17 cellular contexts compared by ENCODE assay signal in the genomic region with DNA sequence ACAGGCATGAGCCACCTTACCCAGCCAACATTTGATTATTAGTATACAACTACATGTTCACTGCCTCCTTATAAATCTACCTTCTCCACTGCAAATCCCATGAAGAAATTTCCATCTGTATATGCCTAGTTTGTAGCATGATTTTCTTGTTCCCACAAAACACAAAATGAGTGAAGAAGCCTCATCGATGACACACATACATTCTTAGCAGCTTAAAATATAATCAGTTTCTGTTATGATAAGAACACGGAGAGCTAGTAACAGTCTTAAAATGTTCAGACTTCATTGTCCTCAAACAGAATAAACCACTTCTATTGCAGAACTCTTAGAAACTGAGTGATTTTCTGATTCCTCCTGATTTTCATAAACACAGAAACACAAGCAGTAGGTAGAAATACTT.
DNase-seq lines count a peak whose midpoint lies in the region; ATAC-seq and TF ChIP-seq lines count a peak whose summit lies in the region.
"Had no signal": no experiment of that assay in that cellular context is flagged by ENCODE, and none has a peak within 500 bp of the region (broad histone marks: within the 10 kb centered on the region; RNA-seq: fewer than 3 reads in every experiment).

No MANE protein-coding gene starts in this region.

- H3K4me3 ChIP-seq in IMR-90 (ENCODE audit: insufficient read depth, low read depth, low read length) (no peak overlapping the region), OCI-LY7 (ENCODE audit: low read depth, low read length, poor library complexity, severe bottlenecking) (no peak overlapping the region), hepatocyte (no peak overlapping the region)

- H3K9me2 ChIP-seq in OCI-LY7 (ENCODE audit: insufficient read depth, low read length) (no peaks in the 10 kb centered on the region), hepatocyte (replicated peaks; ENCODE audit: insufficient read depth) (no peaks in the 10 kb centered on the region)

- H3K9me3 ChIP-seq in IMR-90 (ENCODE audit: control insufficient read depth, insufficient read depth, low read length) (no peaks in the 10 kb centered on the region), OCI-LY7 (ENCODE audit: low read length) (peaks cover 6% of the 10 kb centered on the region; the same call in 1 of the 2 replicates), hepatocyte (ENCODE audit: low read depth) (no peaks in the 10 kb centered on the region)

- in situ Hi-C loops in IMR-90 (cut with MboI; ENCODE audit: low sequenced_read_pairs): no loop called here

- no peak overlapping the region for H2BK15ac ChIP-seq in IMR-90 (ENCODE audit: low read depth, low read length)

- BruUV-seq in IMR-90 (replicated peaks; lab: Mats Ljungman, UMichigan): no TSS peak
- BruUV-seq in OCI-LY7 (replicated peaks; lab: Mats Ljungman, UMichigan): no TSS peak

- H3K18ac ChIP-seq in IMR-90 (ENCODE audit: low read depth, low read length): no peak overlapping the region

- H3K79me2 ChIP-seq in OCI-LY7 (ENCODE audit: insufficient read depth, low read depth, low read length) (no peaks in the 10 kb centered on the region), hepatocyte (no peaks in the 10 kb centered on the region)

- H3K4me2 ChIP-seq in IMR-90 (ENCODE audit: low read depth, low read length) (no peak overlapping the region; the same call in 1 of the 2 replicates), OCI-LY7 (ENCODE audit: low read length) (no peak overlapping the region), hepatocyte (no peak overlapping the region)

- no CpG with 5 or more reads among the region's 2 CpGs for WGBS in IMR-90 (ENCODE audit: extremely low coverage in 2 of 2, insufficient read length in 1 of 2), 2 experiments
- WGBS in hepatocyte (ENCODE audit: low lambda C conversion rate, missing lambda C conversion rate): 78% methylated on average over 2 of the region's 2 CpGs

- no peak overlapping the region for H2AFZ ChIP-seq in IMR-90 (replicated peaks; ENCODE audit: low read length, poor library complexity)
- H2AFZ ChIP-seq in OCI-LY7 (ENCODE audit: low read length): peak overlapping the region; percentile 73; the same call in 1 of the 2 replicates
- H2AFZ ChIP-seq in hepatocyte: no peak overlapping the region

- POLR2A ChIA-PET in IMR-90 (lab: Charles Lee; ENCODE audit: unreplicated experiment) (no interaction called here), OCI-LY7 (lab: Charles Lee) (interaction anchor here (0.9 to 1.2 kb wide), 2 partner anchors 11 to 16 kb away, joined by 3 read pairs; no protein-coding TSS in a partner anchor)

- no peaks in the 10 kb centered on the region for H3K9me1 ChIP-seq in IMR-90 (ENCODE audit: insufficient read depth, low read length)

- TF ChIP-seq POLR2A in IMR-90 (IDR thresholded peaks at IDR 0.05; ENCODE audit: low read depth, low read length): no peak

- TF ChIP-seq RAD21 in IMR-90 (IDR thresholded peaks at IDR 0.05; ENCODE audit: low read length): no peak

- H4K5ac ChIP-seq in IMR-90 (ENCODE audit: low read depth, low read length): no peak overlapping the region

- H3K36me3 ChIP-seq in IMR-90 (ENCODE audit: control insufficient read depth, insufficient read depth, low read length): no peaks in the 10 kb centered on the region
- peaks cover 7% of the 10 kb centered on the region for H3K36me3 ChIP-seq in OCI-LY7 (ENCODE audit: insufficient read depth, low read length)
- no peaks in the 10 kb centered on the region for H3K36me3 ChIP-seq in hepatocyte (replicated peaks; ENCODE audit: insufficient read depth, low read depth)

- no peak overlapping the region for H3K23ac ChIP-seq in IMR-90 (ENCODE audit: low read depth, low read length)

- CTCF ChIA-PET in IMR-90 (lab: Yijun Ruan, JAX) (no interaction called here), OCI-LY7 (lab: Charles Lee; ENCODE audit: unreplicated experiment) (no interaction called here)

- H3K36me3 Mint-ChIP-seq in chondrocyte (ENCODE audit: low read depth): no peaks in the 10 kb centered on the region
- H3K36me3 Mint-ChIP-seq in effector memory CD8-positive, alpha-beta T cell (ENCODE audit: insufficient read depth): no peaks in the 10 kb centered on the region
- H3K36me3 Mint-ChIP-seq: IgD-negative memory B cell had no signal

- no peak overlapping the region for H2BK5ac ChIP-seq in IMR-90 (ENCODE audit: low read depth, low read length, poor library complexity, severe bottlenecking)

- no peak overlapping the region for H4K8ac ChIP-seq in IMR-90 (ENCODE audit: low read depth in 2 of 2, low read length in 2 of 2)

- no peak overlapping the region for H3K4ac ChIP-seq in IMR-90 (ENCODE audit: low read depth, low read length)

- no peak overlapping the region for H4K91ac ChIP-seq in IMR-90 (ENCODE audit: insufficient read depth, low read depth, low read length)

- no peak for TF ChIP-seq CTCF in IMR-90 (conservative IDR thresholded peaks at IDR 0.05; ENCODE audit: low read depth, low read length)
- no peak for TF ChIP-seq CTCF in OCI-LY7 (conservative IDR thresholded peaks at IDR 0.05; ENCODE audit: low read length)
- TF ChIP-seq CTCF in chondrocyte (IDR thresholded peaks at IDR 0.05): no peak
- TF ChIP-seq CTCF in hepatocyte (IDR thresholded peaks at IDR 0.05; ENCODE audit: poor library complexity): no peak

- no peak overlapping the region for H3K27ac ChIP-seq in IMR-90 (ENCODE audit: insufficient read depth, low read length)
- H3K27ac ChIP-seq in OCI-LY7 (ENCODE audit: low read depth, low read length, poor library complexity, severe bottlenecking): no peak overlapping the region
- H3K27ac ChIP-seq in hepatocyte: no peak overlapping the region

- no peaks in the 10 kb centered on the region for H3K27me3 Mint-ChIP-seq in chondrocyte (ENCODE audit: low read depth)
- no peaks in the 10 kb centered on the region for H3K27me3 Mint-ChIP-seq in effector memory CD8-positive, alpha-beta T cell
- H3K27me3 Mint-ChIP-seq: B cell; CD4-positive, alpha-beta T cell; IgD-negative memory B cell had no signal

- H4K20me1 ChIP-seq in IMR-90 (ENCODE audit: insufficient read depth, low read length) (no peaks in the 10 kb centered on the region), OCI-LY7 (ENCODE audit: insufficient read depth, low read length) (no peaks in the 10 kb centered on the region), hepatocyte (ENCODE audit: insufficient read depth, poor library complexity, severe bottlenecking) (no peaks in the 10 kb centered on the region)

- H3K27ac Mint-ChIP-seq in chondrocyte (ENCODE audit: unreplicated experiment): peak overlapping the region; percentile 42
- no peak overlapping the region for H3K27ac Mint-ChIP-seq in effector memory CD8-positive, alpha-beta T cell
- H3K27ac Mint-ChIP-seq: B cell; CD4-positive, alpha-beta T cell; IgD-negative memory B cell had no signal

- ATAC-seq in IMR-90 (ENCODE audit: low read depth) (no peak), GM19395 (IDR thresholded peaks at IDR 0.05; ENCODE audit: unreplicated experiment) (no peak)
- no peak for ATAC-seq in effector memory CD8-positive, alpha-beta T cell (replicated peaks)

- dilution Hi-C loops in IMR-90 (cut with HindIII; ENCODE audit: low sequenced_read_pairs, unreplicated experiment): no loop called here

- peak; percentile 54 for DNase-seq in IMR-90
- DNase-seq in OCI-LY7 (ENCODE audit: low spot score): no peak
- no peak for DNase-seq in chondrocyte (ENCODE audit: low spot score)
- DNase-seq in NAMALWA (ENCODE audit: low spot score): no peak
- DNase-seq in hepatocyte (ENCODE audit: low spot score): no peak
- no peak for DNase-seq in effector memory CD8-positive, alpha-beta T cell
- DNase-seq: C1 segment of cervical spinal cord; Calu3; CD4-positive, alpha-beta T cell; DMS 273 treated with DMSO at 0.1 percent for 48 hours; DMS79; EL; GDM1; HCEC 1CT had no signal

- H3K56ac ChIP-seq in IMR-90 (ENCODE audit: extremely low read depth, insufficient read depth, low read length): no peak overlapping the region

- H3K4me3 Mint-ChIP-seq in chondrocyte (ENCODE audit: unreplicated experiment): no peak overlapping the region
- no peak overlapping the region for H3K4me3 Mint-ChIP-seq in effector memory CD8-positive, alpha-beta T cell
- H3K4me3 Mint-ChIP-seq: B cell; CD4-positive, alpha-beta T cell; IgD-negative memory B cell had no signal

- no peaks in the 10 kb centered on the region for H3K27me3 ChIP-seq in IMR-90 (ENCODE audit: control insufficient read depth, insufficient read depth, low read length)
- H3K27me3 ChIP-seq in hepatocyte: no peaks in the 10 kb centered on the region

- peaks cover 15% of the 10 kb centered on the region for H3K4me1 Mint-ChIP-seq in chondrocyte (ENCODE audit: low read depth)
- no peaks in the 10 kb centered on the region for H3K4me1 Mint-ChIP-seq in effector memory CD8-positive, alpha-beta T cell (ENCODE audit: low read depth in 2 of 2)
- H3K4me1 Mint-ChIP-seq: IgD-negative memory B cell had no signal

- H3K9me3 Mint-ChIP-seq in chondrocyte (ENCODE audit: low read depth): no peaks in the 10 kb centered on the region
- peaks cover 0 to 5% of the 10 kb centered on the region in 2 donors for H3K9me3 Mint-ChIP-seq in effector memory CD8-positive, alpha-beta T cell
- H3K9me3 Mint-ChIP-seq: CD4-positive, alpha-beta T cell; IgD-negative memory B cell had no signal

- H2AK5ac ChIP-seq in IMR-90 (ENCODE audit: low read depth, low read length): no peak overlapping the region

- H2BK120ac ChIP-seq in IMR-90 (ENCODE audit: low read depth, low read length): no peak overlapping the region

- intact Hi-C loops in IMR-90 (cut with micrococcal nuclease) (no loop called here), OCI-LY7 (cut with micrococcal nuclease; ENCODE audit: unreplicated experiment) (no loop called here)

- no peak overlapping the region for H3K9ac ChIP-seq in IMR-90 (ENCODE audit: low read depth, low read length)

- H3K14ac ChIP-seq in IMR-90 (replicated peaks; ENCODE audit: low read depth, low read length): no peak overlapping the region

- no peaks in the 10 kb centered on the region for H3K79me1 ChIP-seq in IMR-90 (ENCODE audit: low read depth in 1 of 2, low read length in 2 of 2)

- no peak overlapping the region for H2BK20ac ChIP-seq in IMR-90 (ENCODE audit: low read depth, low read length)

- no peak overlapping the region for H2AK9ac ChIP-seq in IMR-90 (replicated peaks; ENCODE audit: low read depth, low read length, poor library complexity)

- H3K4me1 ChIP-seq in IMR-90 (ENCODE audit: control insufficient read depth, insufficient read depth, low read length) (no peaks in the 10 kb centered on the region; the same call in 1 of the 2 replicates), OCI-LY7 (ENCODE audit: insufficient read depth, low read length, poor library complexity, severe bottlenecking) (peaks cover 30% of the 10 kb centered on the region), hepatocyte (ENCODE audit: insufficient read depth) (no peaks in the 10 kb centered on the region)

TF ChIP-seq in IMR-90, 13 proteins besides CTCF, POLR2A, EP300 and RAD21 (continues in another document):
- no peak for TF ChIP-seq RFX5 (IDR thresholded peaks at IDR 0.05; ENCODE audit: low read depth, low read length)
- no peak for TF ChIP-seq RCOR1 (IDR thresholded peaks at IDR 0.05; ENCODE audit: insufficient replicate concordance, low read length)
- TF ChIP-seq MXI1 (IDR thresholded peaks at IDR 0.05; ENCODE audit: borderline replicate concordance, low read depth, low read length): no peak
- no peak for TF ChIP-seq NFE2L2 (IDR thresholded peaks at IDR 0.05; ENCODE audit: low read depth, low read length)
- no peak for TF ChIP-seq CEBPB (IDR thresholded peaks at IDR 0.05; ENCODE audit: low read depth, low read length)
- TF ChIP-seq BHLHE40 (IDR thresholded peaks at IDR 0.05; ENCODE audit: low read depth, low read length): no peak
- TF ChIP-seq SMC3 (IDR thresholded peaks at IDR 0.05; ENCODE audit: low read depth, low read length): no peak
